1 cellular context compared by ENCODE assay signal in genomic region chr6:18154507-18155272, GRCh38.
TF ChIP-seq lines count a peak whose summit lies in the region.

TPMT (minus strand) TSS chr6:18155077; CDS start chr6:18149127, 5,950 bp downstream.

TF ChIP-seq in HepG2, 621 proteins besides CTCF, POLR2A, EP300 and RAD21 (continued from another document):
- no peak for TF ChIP-seq ZBTB40 (IDR thresholded peaks at IDR 0.05)
- TF ChIP-seq ZBTB40 (CRISPR knock-in tag; IDR thresholded peaks at IDR 0.05) = peak; percentile 8; the same call in 1 of the 2 replicates
- no peak for TF ChIP-seq MTERF4 (CRISPR knock-in tag; IDR thresholded peaks at IDR 0.05)
- TF ChIP-seq MBNL3 (CRISPR knock-in tag; conservative IDR thresholded peaks at IDR 0.05) = no peak
- TF ChIP-seq ETV6 (CRISPR knock-in tag; conservative IDR thresholded peaks at IDR 0.05) = no peak
- TF ChIP-seq CBFB (CRISPR knock-in tag; IDR thresholded peaks at IDR 0.05) = no peak
- TF ChIP-seq, protein P1, sequence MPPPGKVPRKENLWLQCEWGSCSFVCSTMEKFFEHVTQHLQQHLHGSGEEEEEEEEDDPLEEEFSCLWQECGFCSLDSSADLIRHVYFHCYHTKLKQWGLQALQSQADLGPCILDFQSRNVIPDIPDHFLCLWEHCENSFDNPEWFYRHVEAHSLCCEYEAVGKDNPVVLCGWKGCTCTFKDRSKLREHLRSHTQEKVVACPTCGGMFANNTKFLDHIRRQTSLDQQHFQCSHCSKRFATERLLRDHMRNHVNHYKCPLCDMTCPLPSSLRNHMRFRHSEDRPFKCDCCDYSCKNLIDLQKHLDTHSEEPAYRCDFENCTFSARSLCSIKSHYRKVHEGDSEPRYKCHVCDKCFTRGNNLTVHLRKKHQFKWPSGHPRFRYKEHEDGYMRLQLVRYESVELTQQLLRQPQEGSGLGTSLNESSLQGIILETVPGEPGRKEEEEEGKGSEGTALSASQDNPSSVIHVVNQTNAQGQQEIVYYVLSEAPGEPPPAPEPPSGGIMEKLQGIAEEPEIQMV (CRISPR knock-in tag; IDR thresholded peaks at IDR 0.05; ENCODE audit: low read depth) = no peak
- no peak for TF ChIP-seq ZNF639 (CRISPR knock-in tag; conservative IDR thresholded peaks at IDR 0.05)
- TF ChIP-seq, protein P2, sequence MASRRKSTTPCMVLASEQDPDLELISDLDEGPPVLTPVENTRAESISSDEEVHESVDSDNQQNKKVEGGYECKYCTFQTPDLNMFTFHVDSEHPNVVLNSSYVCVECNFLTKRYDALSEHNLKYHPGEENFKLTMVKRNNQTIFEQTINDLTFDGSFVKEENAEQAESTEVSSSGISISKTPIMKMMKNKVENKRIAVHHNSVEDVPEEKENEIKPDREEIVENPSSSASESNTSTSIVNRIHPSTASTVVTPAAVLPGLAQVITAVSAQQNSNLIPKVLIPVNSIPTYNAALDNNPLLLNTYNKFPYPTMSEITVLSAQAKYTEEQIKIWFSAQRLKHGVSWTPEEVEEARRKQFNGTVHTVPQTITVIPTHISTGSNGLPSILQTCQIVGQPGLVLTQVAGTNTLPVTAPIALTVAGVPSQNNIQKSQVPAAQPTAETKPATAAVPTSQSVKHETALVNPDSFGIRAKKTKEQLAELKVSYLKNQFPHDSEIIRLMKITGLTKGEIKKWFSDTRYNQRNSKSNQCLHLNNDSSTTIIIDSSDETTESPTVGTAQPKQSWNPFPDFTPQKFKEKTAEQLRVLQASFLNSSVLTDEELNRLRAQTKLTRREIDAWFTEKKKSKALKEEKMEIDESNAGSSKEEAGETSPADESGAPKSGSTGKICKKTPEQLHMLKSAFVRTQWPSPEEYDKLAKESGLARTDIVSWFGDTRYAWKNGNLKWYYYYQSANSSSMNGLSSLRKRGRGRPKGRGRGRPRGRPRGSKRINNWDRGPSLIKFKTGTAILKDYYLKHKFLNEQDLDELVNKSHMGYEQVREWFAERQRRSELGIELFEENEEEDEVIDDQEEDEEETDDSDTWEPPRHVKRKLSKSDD (CRISPR knock-in tag; IDR thresholded peaks at IDR 0.05; ENCODE audit: low read depth) = no peak
- no peak; the same call in 1 of the 2 replicates for TF ChIP-seq ZBTB7B (CRISPR knock-in tag; IDR thresholded peaks at IDR 0.05)
- no peak for TF ChIP-seq ZNF616 (CRISPR knock-in tag; IDR thresholded peaks at IDR 0.05; ENCODE audit: low read depth)
- no peak for TF ChIP-seq ZBTB4 (CRISPR knock-in tag; IDR thresholded peaks at IDR 0.05; ENCODE audit: borderline replicate concordance)
- no peak for TF ChIP-seq ZFAT (CRISPR knock-in tag; conservative IDR thresholded peaks at IDR 0.05)
- no peak for TF ChIP-seq FUBP1 (CRISPR knock-in tag; IDR thresholded peaks at IDR 0.05; ENCODE audit: borderline replicate concordance)
- TF ChIP-seq HDAC1 (CRISPR knock-in tag; IDR thresholded peaks at IDR 0.05) = peak; percentile 20; the same call in 1 of the 2 replicates
- no peak for TF ChIP-seq RARG (CRISPR knock-in tag; IDR thresholded peaks at IDR 0.05; ENCODE audit: low read depth)
- TF ChIP-seq HNF4A (CRISPR knock-in tag; IDR thresholded peaks at IDR 0.05) = no peak
- TF ChIP-seq MTA3 (CRISPR knock-in tag; IDR thresholded peaks at IDR 0.05) = no peak
- no peak for TF ChIP-seq CHD2 (IDR thresholded peaks at IDR 0.05; ENCODE audit: low read depth, low read length)
- peak; percentile 27; the same call in 1 of the 2 replicates for TF ChIP-seq MXD4 (CRISPR knock-in tag; IDR thresholded peaks at IDR 0.05)
- no peak for TF ChIP-seq ZNF619 (CRISPR knock-in tag; IDR thresholded peaks at IDR 0.05)
- no peak for TF ChIP-seq ZNF496 (CRISPR knock-in tag; IDR thresholded peaks at IDR 0.05; ENCODE audit: insufficient replicate concordance)
- TF ChIP-seq ZNF292 (CRISPR knock-in tag; IDR thresholded peaks at IDR 0.05; ENCODE audit: borderline replicate concordance, low read depth) = no peak
- TF ChIP-seq ZNF564 (CRISPR knock-in tag; IDR thresholded peaks at IDR 0.05) = 0 out of 2 replicates have a peak, but pooled peaks have one; percentile 27
- TF ChIP-seq HOXA7 (CRISPR knock-in tag; IDR thresholded peaks at IDR 0.05) = no peak
- TF ChIP-seq ZNF329 (CRISPR knock-in tag; IDR thresholded peaks at IDR 0.05; ENCODE audit: low read depth) = no peak
- TF ChIP-seq, protein P3, sequence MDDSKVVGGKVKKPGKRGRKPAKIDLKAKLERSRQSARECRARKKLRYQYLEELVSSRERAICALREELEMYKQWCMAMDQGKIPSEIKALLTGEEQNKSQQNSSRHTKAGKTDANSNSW (CRISPR knock-in tag; IDR thresholded peaks at IDR 0.05; ENCODE audit: borderline replicate concordance) = no peak
- no peak for TF ChIP-seq GPBP1L1 (CRISPR knock-in tag; IDR thresholded peaks at IDR 0.05)
